In the genomic region with DNA sequence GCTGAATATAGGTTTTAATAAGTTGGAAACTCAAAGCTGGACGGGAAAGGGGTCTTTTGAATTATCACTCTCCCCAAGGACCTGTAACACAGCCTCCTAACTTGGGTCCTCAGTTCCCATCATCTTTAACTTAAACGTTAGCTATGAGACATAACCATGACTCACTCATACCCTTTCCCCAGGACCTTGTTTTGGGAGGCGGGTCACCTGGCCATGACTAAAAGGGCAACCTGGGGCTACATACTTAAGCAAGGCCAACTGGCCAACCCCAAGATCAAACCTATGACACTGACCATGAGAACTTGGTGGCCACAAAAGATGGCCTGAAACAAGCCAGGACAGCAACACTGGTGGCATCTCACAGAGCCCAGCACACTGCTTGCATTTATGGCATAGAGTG, we compare ENCODE assay signal across 11 cellular contexts.
DNase-seq lines count a peak whose midpoint lies in the region; ATAC-seq lines count a peak whose summit lies in the region.
"Had no signal": no experiment of that assay in that cellular context is flagged by ENCODE, and none has a peak within 500 bp of the region (broad histone marks: within the 10 kb centered on the region; RNA-seq: fewer than 3 reads in every experiment).

No MANE protein-coding gene starts in this region.

- H3K4me3 Mint-ChIP-seq in activated T-cell treated with anti-CD3 and anti-CD28 coated beads, Interleukin-2, amount 50 U/mL, for 4 hours, result peak overlapping the region; percentile 87
- H3K4me3 Mint-ChIP-seq: type B pancreatic cell had no signal

- ATAC-seq in activated T-cell treated with anti-CD3 and anti-CD28 coated beads, Interleukin-2, amount 50 U/mL, for 4 hours, result peak; percentile 34 to 40
- ATAC-seq in GM19397 (IDR thresholded peaks at IDR 0.05; ENCODE audit: unreplicated experiment) (no peak), GM21786 (IDR thresholded peaks at IDR 0.05; ENCODE audit: unreplicated experiment) (no peak), GM18861 (IDR thresholded peaks at IDR 0.05; ENCODE audit: unreplicated experiment) (no peak)

- peaks cover 73% of the 10 kb centered on the region for H3K4me1 Mint-ChIP-seq in activated T-cell treated with anti-CD3 and anti-CD28 coated beads, Interleukin-2, amount 50 U/mL, for 4 hours (ENCODE audit: low read depth)

- no peaks in the 10 kb centered on the region for H3K9me3 Mint-ChIP-seq in activated T-cell treated with anti-CD3 and anti-CD28 coated beads, Interleukin-2, amount 50 U/mL, for 4 hours

- peaks cover 2% of the 10 kb centered on the region for H3K36me3 Mint-ChIP-seq in activated T-cell treated with anti-CD3 and anti-CD28 coated beads, Interleukin-2, amount 50 U/mL, for 4 hours (ENCODE audit: insufficient read depth)
- H3K36me3 Mint-ChIP-seq: type B pancreatic cell had no signal

- DNase-seq in stimulated activated CD4-positive, alpha-beta T cell treated with anti-CD3 and anti-CD28 coated beads, Interleukin-4, amount 100 ng/mL, for 24 hours, result peak; percentile 33
- no peak for DNase-seq in stimulated activated CD4-positive, alpha-beta T cell treated with anti-CD3 and anti-CD28 coated beads, Interleukin-1b, Interleukin-23, amount 100 ng/mL, for 48 hours
- no peak for DNase-seq in activated T-cell treated with anti-CD3 and anti-CD28 coated beads, Interleukin-2, amount 50 U/mL, for 4 hours
- DNase-seq in kidney tubule cell (ENCODE audit: low spot score) (peak; percentile 22), activated gamma-delta T cell treated with Interleukin-2 at 50 U/mL for 16 hours (no peak)
- DNase-seq: AML-193, posterior cingulate gyrus had no signal

- no peaks in the 10 kb centered on the region for H3K27me3 Mint-ChIP-seq in activated T-cell treated with anti-CD3 and anti-CD28 coated beads, Interleukin-2, amount 50 U/mL, for 4 hours (ENCODE audit: low read depth)
- H3K27me3 Mint-ChIP-seq: type B pancreatic cell had no signal

Comparison
In these comparisons a context has a peak if more than half of its experiments do, and no peak if none do; other contexts are left out.
1. DNase-seq: peak in stimulated activated CD4-positive, alpha-beta T cell treated with anti-CD3 and anti-CD28 coated beads, Interleukin-4, amount 100 ng/mL, for 24 hours (single experiment) and kidney tubule cell (single experiment); none in stimulated activated CD4-positive, alpha-beta T cell treated with anti-CD3 and anti-CD28 coated beads, Interleukin-1b, Interleukin-23, amount 100 ng/mL, for 48 hours (single experiment), activated T-cell treated with anti-CD3 and anti-CD28 coated beads, Interleukin-2, amount 50 U/mL, for 4 hours (single experiment) and activated gamma-delta T cell treated with Interleukin-2 at 50 U/mL for 16 hours (single experiment).
2. ATAC-seq: peak in activated T-cell treated with anti-CD3 and anti-CD28 coated beads, Interleukin-2, amount 50 U/mL, for 4 hours (2 of 2); none in GM19397 (single experiment), GM21786 (single experiment) and GM18861 (single experiment).